ENCODE assay signal across 2 cellular contexts in the genomic region with DNA sequence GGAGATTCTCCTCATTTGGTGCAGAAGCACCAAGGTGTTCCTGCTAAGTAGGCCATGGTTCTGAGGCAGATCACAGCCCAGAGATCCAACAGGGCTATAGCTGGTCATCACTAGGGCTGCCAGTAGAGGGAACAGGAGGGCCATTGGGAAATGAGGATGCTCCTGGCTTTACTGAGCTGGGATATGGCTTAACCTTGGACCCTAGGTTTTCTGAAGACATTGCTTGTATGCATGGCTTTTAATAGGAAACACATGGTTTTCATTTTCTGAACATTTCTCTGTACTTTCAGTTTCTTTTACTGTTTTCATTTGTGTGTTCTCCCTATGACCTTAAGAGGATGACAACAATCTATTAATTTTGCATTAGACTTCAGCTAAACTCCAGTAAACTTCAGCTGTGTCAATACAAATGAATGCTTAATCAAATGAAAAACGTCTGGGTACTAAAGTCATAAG.
TF ChIP-seq lines count a peak whose summit lies in the region.

A gene (minus strand): TSS at position 406 of the 456 bp plus-strand sequence. CDS start 262 bp downstream, at position 144.

TF ChIP-seq in HCT116, 20 proteins besides CTCF, POLR2A, EP300 and RAD21:
- TF ChIP-seq YY1 (IDR thresholded peaks at IDR 0.05; ENCODE audit: extremely low read depth, insufficient replicate concordance, low read depth, low read length): no peak
- TF ChIP-seq ELF1 (IDR thresholded peaks at IDR 0.05; ENCODE audit: borderline replicate concordance, low read depth): no peak
- no peak for TF ChIP-seq TCF7L2 (IDR thresholded peaks at IDR 0.05; ENCODE audit: borderline replicate concordance, extremely low read depth, insufficient read depth, insufficient read length)
- no peak for TF ChIP-seq JUND (IDR thresholded peaks at IDR 0.05)
- TF ChIP-seq, protein P1, sequence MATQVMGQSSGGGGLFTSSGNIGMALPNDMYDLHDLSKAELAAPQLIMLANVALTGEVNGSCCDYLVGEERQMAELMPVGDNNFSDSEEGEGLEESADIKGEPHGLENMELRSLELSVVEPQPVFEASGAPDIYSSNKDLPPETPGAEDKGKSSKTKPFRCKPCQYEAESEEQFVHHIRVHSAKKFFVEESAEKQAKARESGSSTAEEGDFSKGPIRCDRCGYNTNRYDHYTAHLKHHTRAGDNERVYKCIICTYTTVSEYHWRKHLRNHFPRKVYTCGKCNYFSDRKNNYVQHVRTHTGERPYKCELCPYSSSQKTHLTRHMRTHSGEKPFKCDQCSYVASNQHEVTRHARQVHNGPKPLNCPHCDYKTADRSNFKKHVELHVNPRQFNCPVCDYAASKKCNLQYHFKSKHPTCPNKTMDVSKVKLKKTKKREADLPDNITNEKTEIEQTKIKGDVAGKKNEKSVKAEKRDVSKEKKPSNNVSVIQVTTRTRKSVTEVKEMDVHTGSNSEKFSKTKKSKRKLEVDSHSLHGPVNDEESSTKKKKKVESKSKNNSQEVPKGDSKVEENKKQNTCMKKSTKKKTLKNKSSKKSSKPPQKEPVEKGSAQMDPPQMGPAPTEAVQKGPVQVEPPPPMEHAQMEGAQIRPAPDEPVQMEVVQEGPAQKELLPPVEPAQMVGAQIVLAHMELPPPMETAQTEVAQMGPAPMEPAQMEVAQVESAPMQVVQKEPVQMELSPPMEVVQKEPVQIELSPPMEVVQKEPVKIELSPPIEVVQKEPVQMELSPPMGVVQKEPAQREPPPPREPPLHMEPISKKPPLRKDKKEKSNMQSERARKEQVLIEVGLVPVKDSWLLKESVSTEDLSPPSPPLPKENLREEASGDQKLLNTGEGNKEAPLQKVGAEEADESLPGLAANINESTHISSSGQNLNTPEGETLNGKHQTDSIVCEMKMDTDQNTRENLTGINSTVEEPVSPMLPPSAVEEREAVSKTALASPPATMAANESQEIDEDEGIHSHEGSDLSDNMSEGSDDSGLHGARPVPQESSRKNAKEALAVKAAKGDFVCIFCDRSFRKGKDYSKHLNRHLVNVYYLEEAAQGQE (IDR thresholded peaks at IDR 0.05; ENCODE audit: low read depth): no peak
- no peak for TF ChIP-seq POLR2AphosphoS5 (IDR thresholded peaks at IDR 0.05; ENCODE audit: low read depth, low read length)
- TF ChIP-seq FOSL1 (IDR thresholded peaks at IDR 0.05; ENCODE audit: low read depth): no peak
- no peak for TF ChIP-seq CBX3 (IDR thresholded peaks at IDR 0.05; ENCODE audit: low read depth)
- TF ChIP-seq, protein P2, sequence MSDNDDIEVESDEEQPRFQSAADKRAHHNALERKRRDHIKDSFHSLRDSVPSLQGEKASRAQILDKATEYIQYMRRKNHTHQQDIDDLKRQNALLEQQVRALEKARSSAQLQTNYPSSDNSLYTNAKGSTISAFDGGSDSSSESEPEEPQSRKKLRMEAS (IDR thresholded peaks at IDR 0.05): no peak
- TF ChIP-seq EZH2phosphoT487 (IDR thresholded peaks at IDR 0.05; ENCODE audit: borderline replicate concordance): no peak
- TF ChIP-seq CEBPB (IDR thresholded peaks at IDR 0.05; ENCODE audit: low read depth): no peak
- TF ChIP-seq, protein P3, sequence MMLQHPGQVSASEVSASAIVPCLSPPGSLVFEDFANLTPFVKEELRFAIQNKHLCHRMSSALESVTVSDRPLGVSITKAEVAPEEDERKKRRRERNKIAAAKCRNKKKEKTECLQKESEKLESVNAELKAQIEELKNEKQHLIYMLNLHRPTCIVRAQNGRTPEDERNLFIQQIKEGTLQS (IDR thresholded peaks at IDR 0.05): no peak

TF ChIP-seq in HepG2, 621 proteins besides CTCF, POLR2A, EP300 and RAD21:
- TF ChIP-seq, protein P4, sequence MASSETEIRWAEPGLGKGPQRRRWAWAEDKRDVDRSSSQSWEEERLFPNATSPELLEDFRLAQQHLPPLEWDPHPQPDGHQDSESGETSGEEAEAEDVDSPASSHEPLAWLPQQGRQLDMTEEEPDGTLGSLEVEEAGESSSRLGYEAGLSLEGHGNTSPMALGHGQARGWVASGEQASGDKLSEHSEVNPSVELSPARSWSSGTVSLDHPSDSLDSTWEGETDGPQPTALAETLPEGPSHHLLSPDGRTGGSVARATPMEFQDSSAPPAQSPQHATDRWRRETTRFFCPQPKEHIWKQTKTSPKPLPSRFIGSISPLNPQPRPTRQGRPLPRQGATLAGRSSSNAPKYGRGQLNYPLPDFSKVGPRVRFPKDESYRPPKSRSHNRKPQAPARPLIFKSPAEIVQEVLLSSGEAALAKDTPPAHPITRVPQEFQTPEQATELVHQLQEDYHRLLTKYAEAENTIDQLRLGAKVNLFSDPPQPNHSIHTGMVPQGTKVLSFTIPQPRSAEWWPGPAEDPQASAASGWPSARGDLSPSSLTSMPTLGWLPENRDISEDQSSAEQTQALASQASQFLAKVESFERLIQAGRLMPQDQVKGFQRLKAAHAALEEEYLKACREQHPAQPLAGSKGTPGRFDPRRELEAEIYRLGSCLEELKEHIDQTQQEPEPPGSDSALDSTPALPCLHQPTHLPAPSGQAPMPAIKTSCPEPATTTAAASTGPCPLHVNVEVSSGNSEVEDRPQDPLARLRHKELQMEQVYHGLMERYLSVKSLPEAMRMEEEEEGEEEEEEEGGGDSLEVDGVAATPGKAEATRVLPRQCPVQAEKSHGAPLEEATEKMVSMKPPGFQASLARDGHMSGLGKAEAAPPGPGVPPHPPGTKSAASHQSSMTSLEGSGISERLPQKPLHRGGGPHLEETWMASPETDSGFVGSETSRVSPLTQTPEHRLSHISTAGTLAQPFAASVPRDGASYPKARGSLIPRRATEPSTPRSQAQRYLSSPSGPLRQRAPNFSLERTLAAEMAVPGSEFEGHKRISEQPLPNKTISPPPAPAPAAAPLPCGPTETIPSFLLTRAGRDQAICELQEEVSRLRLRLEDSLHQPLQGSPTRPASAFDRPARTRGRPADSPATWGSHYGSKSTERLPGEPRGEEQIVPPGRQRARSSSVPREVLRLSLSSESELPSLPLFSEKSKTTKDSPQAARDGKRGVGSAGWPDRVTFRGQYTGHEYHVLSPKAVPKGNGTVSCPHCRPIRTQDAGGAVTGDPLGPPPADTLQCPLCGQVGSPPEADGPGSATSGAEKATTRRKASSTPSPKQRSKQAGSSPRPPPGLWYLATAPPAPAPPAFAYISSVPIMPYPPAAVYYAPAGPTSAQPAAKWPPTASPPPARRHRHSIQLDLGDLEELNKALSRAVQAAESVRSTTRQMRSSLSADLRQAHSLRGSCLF (CRISPR knock-in tag; IDR thresholded peaks at IDR 0.05; ENCODE audit: borderline replicate concordance): no peak
- TF ChIP-seq KDM3A (CRISPR knock-in tag; IDR thresholded peaks at IDR 0.05; ENCODE audit: low read depth) (no peak), ZNF75D (CRISPR knock-in tag; IDR thresholded peaks at IDR 0.05; ENCODE audit: borderline replicate concordance) (no peak), KAT8 (CRISPR knock-in tag; IDR thresholded peaks at IDR 0.05) (no peak), PAX8 (CRISPR knock-in tag; IDR thresholded peaks at IDR 0.05; ENCODE audit: borderline replicate concordance) (no peak), ZNF772 (CRISPR knock-in tag; IDR thresholded peaks at IDR 0.05) (no peak), ZFP36 (IDR thresholded peaks at IDR 0.05; ENCODE audit: borderline replicate concordance, low read depth, low read length, partially characterized antibody) (no peak), SOX6 (IDR thresholded peaks at IDR 0.05) (no peak), SOX6 (CRISPR knock-in tag; IDR thresholded peaks at IDR 0.05) (no peak)
- TF ChIP-seq, protein P5, sequence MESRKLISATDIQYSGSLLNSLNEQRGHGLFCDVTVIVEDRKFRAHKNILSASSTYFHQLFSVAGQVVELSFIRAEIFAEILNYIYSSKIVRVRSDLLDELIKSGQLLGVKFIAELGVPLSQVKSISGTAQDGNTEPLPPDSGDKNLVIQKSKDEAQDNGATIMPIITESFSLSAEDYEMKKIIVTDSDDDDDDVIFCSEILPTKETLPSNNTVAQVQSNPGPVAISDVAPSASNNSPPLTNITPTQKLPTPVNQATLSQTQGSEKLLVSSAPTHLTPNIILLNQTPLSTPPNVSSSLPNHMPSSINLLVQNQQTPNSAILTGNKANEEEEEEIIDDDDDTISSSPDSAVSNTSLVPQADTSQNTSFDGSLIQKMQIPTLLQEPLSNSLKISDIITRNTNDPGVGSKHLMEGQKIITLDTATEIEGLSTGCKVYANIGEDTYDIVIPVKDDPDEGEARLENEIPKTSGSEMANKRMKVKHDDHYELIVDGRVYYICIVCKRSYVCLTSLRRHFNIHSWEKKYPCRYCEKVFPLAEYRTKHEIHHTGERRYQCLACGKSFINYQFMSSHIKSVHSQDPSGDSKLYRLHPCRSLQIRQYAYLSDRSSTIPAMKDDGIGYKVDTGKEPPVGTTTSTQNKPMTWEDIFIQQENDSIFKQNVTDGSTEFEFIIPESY (CRISPR knock-in tag; IDR thresholded peaks at IDR 0.05): no peak
- TF ChIP-seq, protein P6, sequence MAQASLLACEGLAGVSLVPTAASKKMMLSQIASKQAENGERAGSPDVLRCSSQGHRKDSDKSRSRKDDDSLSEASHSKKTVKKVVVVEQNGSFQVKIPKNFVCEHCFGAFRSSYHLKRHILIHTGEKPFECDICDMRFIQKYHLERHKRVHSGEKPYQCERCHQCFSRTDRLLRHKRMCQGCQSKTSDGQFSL (CRISPR knock-in tag; IDR thresholded peaks at IDR 0.05): no peak
- TF ChIP-seq, protein P7, sequence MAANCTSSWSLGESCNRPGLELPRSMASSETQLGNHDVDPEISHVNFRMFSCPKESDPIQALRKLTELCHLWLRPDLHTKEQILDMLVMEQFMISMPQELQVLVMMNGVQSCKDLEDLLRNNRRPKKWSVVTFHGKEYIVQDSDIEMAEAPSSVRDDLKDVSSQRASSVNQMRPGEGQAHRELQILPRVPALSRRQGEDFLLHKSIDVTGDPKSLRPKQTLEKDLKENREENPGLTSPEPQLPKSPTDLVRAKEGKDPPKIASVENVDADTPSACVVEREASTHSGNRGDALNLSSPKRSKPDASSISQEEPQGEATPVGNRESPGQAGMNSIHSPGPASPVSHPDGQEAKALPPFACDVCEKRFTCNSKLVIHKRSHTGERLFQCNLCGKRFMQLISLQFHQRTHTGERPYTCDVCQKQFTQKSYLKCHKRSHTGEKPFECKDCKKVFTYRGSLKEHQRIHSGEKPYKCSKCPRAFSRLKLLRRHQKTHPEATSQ (CRISPR knock-in tag; IDR thresholded peaks at IDR 0.05; ENCODE audit: borderline replicate concordance): no peak
